13 cellular contexts compared by ENCODE assay signal in genomic region chr1:32266926-32267645, GRCh38. TPM values are rescaled to one million over a fixed set of nuclear protein-coding genes. Genes with fewer than 3 reads are reported as not detected.
DNase-seq lines count a peak whose midpoint lies in the region; ATAC-seq, FAIRE-seq and TF ChIP-seq lines count a peak whose summit lies in the region.
"Had no signal": no experiment of that assay in that cellular context is flagged by ENCODE, and none has a peak within 500 bp of the region (broad histone marks: within the 10 kb centered on the region; RNA-seq: fewer than 3 reads in every experiment).

No MANE protein-coding gene starts in this region.

- no peak for TF ChIP-seq POLR2A in right lobe of liver (IDR thresholded peaks at IDR 0.05)

- no peaks in the 10 kb centered on the region for H4K20me1 ChIP-seq in astrocyte (ENCODE audit: insufficient read depth, low read length)

- intact Hi-C loops in right lobe of liver (cut with DNase I), result no loop called here

- peaks cover 14 to 73% (median 41%) of the 10 kb centered on the region in 4 donors for H3K4me1 Mint-ChIP-seq in CD4-positive, CD25-positive, alpha-beta regulatory T cell
- H3K4me1 Mint-ChIP-seq in astrocyte (ENCODE audit: low read depth, unreplicated experiment), result peaks cover 6% of the 10 kb centered on the region

- peak in 2 of 3 donors; percentile 39 to 77 for DNase-seq in CD4-positive, CD25-positive, alpha-beta regulatory T cell
- peak; percentile 42 for DNase-seq in HS-27A (ENCODE audit: low read depth)
- peak; percentile 36 for DNase-seq in astrocyte (ENCODE audit: low read depth)
- no peak for DNase-seq in right lobe of liver
- DNase-seq in RKO (ENCODE audit: low spot score), result no peak
- no peak for DNase-seq in NCI-H128 (lab: John Stamatoyannopoulos, UW; ENCODE audit: unreplicated experiment)
- DNase-seq in NOMO-1 treated with DMSO at 0.1 percent for 48 hours (lab: John Stamatoyannopoulos, UW; ENCODE audit: unreplicated experiment), result no peak
- DNase-seq in NCI-H2227 treated with DMSO at 0.1 percent for 48 hours (lab: John Stamatoyannopoulos, UW), result no peak
- DNase-seq: gastrocnemius medialis, NCI-H187, Peyer's patch had no signal

- 62% methylated on average over 5 of the region's 8 CpGs for WGBS in right lobe of liver (ENCODE audit: insufficient coverage, low coverage, low lambda C conversion rate, missing lambda C conversion rate)

- TF ChIP-seq CTCF in astrocyte (IDR thresholded peaks at IDR 0.05; ENCODE audit: insufficient read depth, low read depth, low read length), result no peak
- no peak for TF ChIP-seq CTCF in right lobe of liver (IDR thresholded peaks at IDR 0.05)

- H3K4me1 ChIP-seq in CD4-positive, CD25-positive, alpha-beta regulatory T cell (ENCODE audit: control insufficient read depth, insufficient read depth, low read length, poor library complexity, severe bottlenecking), result peaks cover 71% of the 10 kb centered on the region
- H3K4me1 ChIP-seq in astrocyte (ENCODE audit: insufficient read depth, low read length) (peaks cover 8% of the 10 kb centered on the region), right lobe of liver (no peaks in the 10 kb centered on the region)
- H3K4me1 ChIP-seq: gastrocnemius medialis had no signal

- peaks cover 22% of the 10 kb centered on the region for H3K36me3 Mint-ChIP-seq in CD4-positive, CD25-positive, alpha-beta regulatory T cell
- H3K36me3 Mint-ChIP-seq in astrocyte (ENCODE audit: low read depth, unreplicated experiment), result no peaks in the 10 kb centered on the region

- peak overlapping the region; percentile 67 for H3K4me3 ChIP-seq in CD4-positive, CD25-positive, alpha-beta regulatory T cell (ENCODE audit: low read depth, low read length)
- H3K4me3 ChIP-seq in astrocyte (ENCODE audit: insufficient read depth, low read depth, low read length), result no peak overlapping the region
- no peak overlapping the region for H3K4me3 ChIP-seq in right lobe of liver
- H3K4me3 ChIP-seq: ascending aorta, gastrocnemius medialis, lung, Peyer's patch had no signal

- H3K9me3 ChIP-seq in CD4-positive, CD25-positive, alpha-beta regulatory T cell (ENCODE audit: control insufficient read depth in 2 of 2, low read length in 2 of 2), result no peaks in the 10 kb centered on the region
- no peaks in the 10 kb centered on the region for H3K9me3 ChIP-seq in astrocyte (ENCODE audit: insufficient read depth, low read depth, low read length)
- no peaks in the 10 kb centered on the region for H3K9me3 ChIP-seq in right lobe of liver
- H3K9me3 ChIP-seq: ascending aorta, gastrocnemius medialis, Peyer's patch had no signal

- no peaks in the 10 kb centered on the region for H3K27me3 Mint-ChIP-seq in CD4-positive, CD25-positive, alpha-beta regulatory T cell
- peaks cover 8% of the 10 kb centered on the region for H3K27me3 Mint-ChIP-seq in astrocyte (ENCODE audit: low read depth, unreplicated experiment)

- peak overlapping the region; percentile 95 to 99 (median 99) for H3K27ac Mint-ChIP-seq in CD4-positive, CD25-positive, alpha-beta regulatory T cell
- H3K27ac Mint-ChIP-seq in astrocyte (ENCODE audit: unreplicated experiment), result peak overlapping the region; percentile 50

- no peak overlapping the region for H2AFZ ChIP-seq in astrocyte (ENCODE audit: low read depth, low read length)

- no peaks in the 10 kb centered on the region for H3K27me3 ChIP-seq in CD4-positive, CD25-positive, alpha-beta regulatory T cell (ENCODE audit: control insufficient read depth, insufficient read depth, low read length)
- H3K27me3 ChIP-seq in astrocyte (ENCODE audit: insufficient read depth, low read length) (no peaks in the 10 kb centered on the region), right lobe of liver (no peaks in the 10 kb centered on the region)
- H3K27me3 ChIP-seq: ascending aorta, gastrocnemius medialis, Peyer's patch had no signal

- no peak for FAIRE-seq in astrocyte (lab: Jason Lieb, UNC)

- H3K27ac ChIP-seq in CD4-positive, CD25-positive, alpha-beta regulatory T cell (ENCODE audit: insufficient read depth, low read length, poor library complexity, severe bottlenecking), result peak overlapping the region; percentile 65
- H3K27ac ChIP-seq in astrocyte (ENCODE audit: low read depth, low read length), result no peak overlapping the region
- H3K27ac ChIP-seq in right lobe of liver, result no peak overlapping the region
- H3K27ac ChIP-seq: ascending aorta, gastrocnemius medialis had no signal

- peaks cover 0 to 2% (median 0%) of the 10 kb centered on the region in 7 donors for H3K9me3 Mint-ChIP-seq in CD4-positive, CD25-positive, alpha-beta regulatory T cell
- H3K9me3 Mint-ChIP-seq in astrocyte (ENCODE audit: unreplicated experiment), result peaks cover 2% of the 10 kb centered on the region

- ATAC-seq in CD4-positive, CD25-positive, alpha-beta regulatory T cell (ENCODE audit: low read depth in 2 of 2), result peak; percentile 48 to 54
- ATAC-seq in right lobe of liver, result peak in 3 of 4 donors; percentile 30 to 65 (median 48)
- ATAC-seq: gastrocnemius medialis had no signal

- H3K36me3 ChIP-seq in CD4-positive, CD25-positive, alpha-beta regulatory T cell (ENCODE audit: control insufficient read depth, insufficient read depth, low read length), result peaks cover 19% of the 10 kb centered on the region
- no peaks in the 10 kb centered on the region for H3K36me3 ChIP-seq in astrocyte (ENCODE audit: insufficient read depth, low read length)
- no peaks in the 10 kb centered on the region for H3K36me3 ChIP-seq in right lobe of liver
- H3K36me3 ChIP-seq: ascending aorta, gastrocnemius medialis, Peyer's patch had no signal

- peak overlapping the region; percentile 81 to 93 (median 86) for H3K4me3 Mint-ChIP-seq in CD4-positive, CD25-positive, alpha-beta regulatory T cell
- H3K4me3 Mint-ChIP-seq in astrocyte (ENCODE audit: unreplicated experiment), result no peak overlapping the region

- H3K79me2 ChIP-seq in astrocyte (ENCODE audit: insufficient read depth, low read length), result no peaks in the 10 kb centered on the region

- H3K4me2 ChIP-seq in astrocyte (ENCODE audit: low read length), result peak overlapping the region; percentile 26

- H3K9ac ChIP-seq in astrocyte (ENCODE audit: low read length), result no peak overlapping the region

RNA-seq across cellular contexts. Expression of gene LCK, which starts 16.0 kb away (rescaled TPM):
- total RNA-seq in CD4-positive, CD25-positive, alpha-beta regulatory T cell, result 388 TPM
- 1,000 to 10,000 TPM in 2 of 4 donors, 100 to 1,000 TPM in 2; 968 to 1,114 (median 1,027) TPM for polyA plus RNA-seq in CD4-positive, CD25-positive, alpha-beta regulatory T cell
- 0.30 TPM in 1 of 2 replicates, not detected in the other for total RNA-seq in astrocyte
- total RNA-seq in right lobe of liver, result 1 to 10 TPM in 4 of 6 experiments, under 1 TPM in 2; 0.73 to 1.7 (median 1.1) TPM
- total RNA-seq: ascending aorta had no signal

RNA-seq across cellular contexts. Expression of gene FAM167B, which starts 20.1 kb away (rescaled TPM):
- total RNA-seq in CD4-positive, CD25-positive, alpha-beta regulatory T cell, result 0.44 TPM
- not detected for polyA plus RNA-seq in CD4-positive, CD25-positive, alpha-beta regulatory T cell
- 0.64 and 0.75 TPM in 2 replicates for total RNA-seq in astrocyte
- 1 to 10 TPM; 1.3 to 9.4 (median 5.2) TPM for total RNA-seq in right lobe of liver

RNA-seq across cellular contexts. Expression of gene HDAC1, which starts 24.8 kb away (rescaled TPM):
- total RNA-seq in CD4-positive, CD25-positive, alpha-beta regulatory T cell, result 98.2 TPM
- 100 to 1,000 TPM; 132 to 150 (median 147) TPM for polyA plus RNA-seq in CD4-positive, CD25-positive, alpha-beta regulatory T cell
- 94.1 and 99.6 TPM in 2 replicates for total RNA-seq in astrocyte
- total RNA-seq in right lobe of liver, result 10 to 100 TPM; 24.0 to 40.6 (median 32.4) TPM

RNA-seq across cellular contexts. Expression of gene EIF3I, which starts 44.9 kb away (rescaled TPM):
- total RNA-seq in CD4-positive, CD25-positive, alpha-beta regulatory T cell, result 123 TPM
- polyA plus RNA-seq in CD4-positive, CD25-positive, alpha-beta regulatory T cell, result 100 to 1,000 TPM; 191 to 216 (median 204) TPM
- total RNA-seq in astrocyte (173 and 184 TPM in 2 replicates), right lobe of liver (100 to 1,000 TPM in 2 of 6 experiments, 10 to 100 TPM in 4; 67.5 to 130 (median 71.9) TPM)

RNA-seq across cellular contexts. Expression of gene TMEM234, which starts 44.9 kb away (rescaled TPM):
- total RNA-seq in CD4-positive, CD25-positive, alpha-beta regulatory T cell, result 14.2 TPM
- polyA plus RNA-seq in CD4-positive, CD25-positive, alpha-beta regulatory T cell, result 1 to 10 TPM; 4.6 to 6.2 (median 5.5) TPM
- total RNA-seq in astrocyte (16.7 and 17.3 TPM in 2 replicates), right lobe of liver (1 to 10 TPM; 3.4 to 7.2 (median 5.9) TPM)

Comparison
In these comparisons a context has a peak if more than half of its experiments do, and no peak if none do; other contexts are left out.
1. DNase-seq: peak in CD4-positive, CD25-positive, alpha-beta regulatory T cell (2 of 3), HS-27A (single experiment) and astrocyte (single experiment); none in right lobe of liver (0 of 3), RKO (single experiment), NCI-H128 (single experiment), NOMO-1 treated with DMSO at 0.1 percent for 48 hours (single experiment) and NCI-H2227 treated with DMSO at 0.1 percent for 48 hours (single experiment).
2. RNA of gene LCK, which starts 16.0 kb away (total RNA-seq): 388 TPM in CD4-positive, CD25-positive, alpha-beta regulatory T cell (single experiment); 0.73 to 1.7 TPM in right lobe of liver and 0.30 TPM in astrocyte; every median in the first group is over 100 times any median in the second.